20 cellular contexts compared by ENCODE assay signal in the genomic region with DNA sequence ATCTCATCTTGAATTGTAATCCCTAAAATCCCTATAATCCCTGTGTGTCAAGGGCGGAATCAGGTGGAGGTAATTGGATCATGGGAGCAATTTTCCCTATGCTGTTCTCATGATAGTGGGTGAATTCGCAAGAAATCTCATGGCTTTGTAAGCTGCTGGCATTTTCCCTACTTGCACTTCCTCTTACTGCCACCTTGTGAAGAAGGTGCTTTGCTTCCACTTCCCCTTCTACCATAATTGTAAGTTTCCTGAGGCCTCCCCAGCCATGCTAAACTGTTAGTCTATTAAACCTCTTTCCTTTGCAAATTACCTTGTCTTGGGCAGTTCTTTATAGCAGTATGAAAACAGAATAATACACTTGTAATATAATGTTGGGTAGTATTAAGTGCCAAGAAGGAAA.
A peak's percentile ranks its signal among the peaks of the same experiment; 100 is the strongest.
DNase-seq lines count a peak whose midpoint lies in the region; ATAC-seq and TF ChIP-seq lines count a peak whose summit lies in the region.
"Had no signal": no experiment of that assay in that cellular context is flagged by ENCODE, and none has a peak within 500 bp of the region (broad histone marks: within the 10 kb centered on the region; RNA-seq: fewer than 3 reads in every experiment).

No MANE protein-coding gene starts in this region.

- no peak overlapping the region for H3K4me2 ChIP-seq in OCI-LY3 (ENCODE audit: low read length)
- H3K4me2 ChIP-seq: SK-N-SH had no signal

- no peaks in the 10 kb centered on the region for H3K36me3 ChIP-seq in OCI-LY3 (replicated peaks; ENCODE audit: low read depth, low read length)

- H4K20me1 ChIP-seq in OCI-LY3 (ENCODE audit: insufficient read depth, low read length) = no peaks in the 10 kb centered on the region

- no peaks in the 10 kb centered on the region for H3K79me2 ChIP-seq in OCI-LY3 (ENCODE audit: low read length)

- ATAC-seq in GM18868 (IDR thresholded peaks at IDR 0.05; ENCODE audit: unreplicated experiment) (peak; percentile 68), GM21717 (IDR thresholded peaks at IDR 0.05; ENCODE audit: unreplicated experiment) (no peak), right cardiac atrium (no peak), HG03439 (IDR thresholded peaks at IDR 0.05; ENCODE audit: unreplicated experiment) (no peak)
- ATAC-seq: K562 had no signal

- H2AFZ ChIP-seq in OCI-LY3 (ENCODE audit: low read depth, low read length) = no peak overlapping the region

- H3K4me3 ChIP-seq in OCI-LY3 (ENCODE audit: low read length) (no peak overlapping the region), epithelial cell of proximal tubule (ENCODE audit: low read depth, low read length) (no peak overlapping the region), right cardiac atrium (ENCODE audit: low read length) (no peak overlapping the region)
- H3K4me3 ChIP-seq: K562 had no signal

- H3K4me1 ChIP-seq in OCI-LY3 (ENCODE audit: low read length) (peaks cover 7% of the 10 kb centered on the region), right cardiac atrium (ENCODE audit: control insufficient read depth, insufficient read depth, low read length) (no peaks in the 10 kb centered on the region)

- peak; percentile 15 to 22 for DNase-seq in Kasumi-1 (lab: John Stamatoyannopoulos, UW)
- no peak for DNase-seq in epithelial cell of proximal tubule (ENCODE audit: low read depth)
- DNase-seq in right cardiac atrium = no peak
- DNase-seq in cortex of kidney (lab: John Stamatoyannopoulos, UW) = no peak
- DNase-seq: ACHN; C1 segment of cervical spinal cord; CD8-positive, alpha-beta memory T cell; NCI-H1105 treated with DMSO at 0.1 percent for 48 hours; NCI-H1694; NCI-H2081 treated with DMSO at 0.1 percent for 48 hours; NCI-H748 treated with DMSO at 0.1 percent for 48 hours; Right ventricle myocardium superior; SK-N-SH; T-helper 1 cell; T-helper 9 cell had no signal

- H3K27ac ChIP-seq in OCI-LY3 (ENCODE audit: low read length) (no peak overlapping the region), right cardiac atrium (ENCODE audit: low read length) (no peak overlapping the region)

- H3K9me3 ChIP-seq in OCI-LY3 (ENCODE audit: insufficient read depth, low read length) (no peaks in the 10 kb centered on the region), right cardiac atrium (ENCODE audit: control insufficient read depth, low read length) (no peaks in the 10 kb centered on the region)
- H3K9me3 ChIP-seq: SK-N-SH had no signal

- H3K27me3 ChIP-seq in OCI-LY3 (ENCODE audit: low read depth, low read length) = no peaks in the 10 kb centered on the region
- no peaks in the 10 kb centered on the region for H3K27me3 ChIP-seq in right cardiac atrium (ENCODE audit: control insufficient read depth, insufficient read depth)

- intact Hi-C loops in right cardiac atrium (cut with DNase I) = no loop called here

- TF ChIP-seq CTCF in OCI-LY3 (IDR thresholded peaks at IDR 0.05; ENCODE audit: low read depth, low read length) (peak; percentile 26), epithelial cell of proximal tubule (conservative IDR thresholded peaks at IDR 0.05; ENCODE audit: low read depth, low read length) (peak; percentile 28)

- WGBS in right cardiac atrium = 91% methylated on average over 2 of the region's 2 CpGs

- no peak overlapping the region for H3K9ac ChIP-seq in OCI-LY3 (ENCODE audit: low read length)
- H3K9ac ChIP-seq: SK-N-SH had no signal

Comparison
In these comparisons a context has a peak if more than half of its experiments do, and no peak if none do; other contexts are left out.
1. DNase-seq: peak in Kasumi-1 (2 of 2); none in epithelial cell of proximal tubule (single experiment), right cardiac atrium (0 of 3) and cortex of kidney (single experiment).